ENCODE assay signal across 8 cellular contexts in the genomic region with DNA sequence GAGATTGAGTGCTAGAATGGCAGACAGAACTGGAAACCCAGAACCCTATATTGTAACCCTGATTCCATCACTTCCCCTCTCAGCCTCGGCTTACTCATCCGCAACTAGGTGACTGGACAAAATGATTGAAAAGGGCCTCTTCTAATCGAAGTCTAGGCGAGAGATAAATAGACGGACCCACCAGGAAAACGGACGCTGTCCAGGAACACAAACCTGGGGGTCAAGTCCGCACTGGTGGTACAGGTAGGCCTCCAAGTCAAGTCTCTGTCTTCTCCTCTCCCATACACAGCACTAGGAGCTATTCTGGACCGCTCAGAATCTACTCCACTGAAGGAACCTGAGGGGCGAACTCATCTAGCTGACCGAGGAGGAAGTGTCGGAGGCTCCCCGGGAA. TPM values are rescaled to one million over a fixed set of nuclear protein-coding genes. Genes with fewer than 3 reads are reported as not detected.
DNase-seq lines count a peak whose midpoint lies in the region; ATAC-seq and TF ChIP-seq lines count a peak whose summit lies in the region.

No MANE protein-coding gene starts in this region.

- no peak for TF ChIP-seq CTCF in natural killer cell (IDR thresholded peaks at IDR 0.05)

- H3K36me3 Mint-ChIP-seq in natural killer cell, result peaks cover 7% of the 10 kb centered on the region

- no peaks in the 10 kb centered on the region for H3K9me3 ChIP-seq in duodenal mucosa (ENCODE audit: control insufficient read depth in 1 of 2, low read length in 2 of 2)

- H3K9ac ChIP-seq in duodenal mucosa (ENCODE audit: low read depth in 1 of 2, low read length in 2 of 2), result peak overlapping the region; percentile 67 to 99

- DNase-seq in stimulated activated CD4-positive, alpha-beta T cell treated with anti-CD3 and anti-CD28 coated beads, Interleukin-12 subunit alpha, Interleukin-12 subunit beta, amount 100 ng/mL, for 24 hours (ENCODE audit: low read depth in 2 of 2), result peak; percentile 8 to 10
- no peak for DNase-seq in stimulated activated CD4-positive, alpha-beta T cell treated with anti-CD3 and anti-CD28 coated beads, Interleukin-12 subunit alpha, Interleukin-12 subunit beta, amount 100 ng/mL, for 4 hours
- DNase-seq in RPMI7951 (ENCODE audit: low read depth) (peak; percentile 7), natural killer cell (no peak), DMS79 (lab: John Stamatoyannopoulos, UW) (no peak), retina (no peak)

- intact Hi-C loops in natural killer cell (cut with micrococcal nuclease), result loop anchor here (1.0 to 5.0 kb wide), 6 partner anchors 20 to 386 kb away; a partner anchor contains a TSS

- peaks cover 11 to 25% of the 10 kb centered on the region in 2 donors for H3K36me3 ChIP-seq in duodenal mucosa (ENCODE audit: control insufficient read depth in 1 of 2, insufficient read depth in 2 of 2, low read length in 2 of 2)

- peak overlapping the region; percentile 88 for H3K27ac ChIP-seq in duodenal mucosa (ENCODE audit: low read depth, low read length)

- no peaks in the 10 kb centered on the region for H3K27me3 ChIP-seq in duodenal mucosa (ENCODE audit: control insufficient read depth in 1 of 2, insufficient read depth in 2 of 2, low read length in 2 of 2)

- H3K9me3 Mint-ChIP-seq in natural killer cell, result no peaks in the 10 kb centered on the region

- peak overlapping the region; percentile 83 to 100 for H3K4me3 ChIP-seq in duodenal mucosa (ENCODE audit: low read depth in 1 of 2, low read length in 2 of 2)

- H3K4me3 Mint-ChIP-seq in natural killer cell, result peak overlapping the region; percentile 97

- peaks cover 13 to 14% of the 10 kb centered on the region in 2 donors for H3K4me1 ChIP-seq in duodenal mucosa (ENCODE audit: control insufficient read depth in 1 of 2, insufficient read depth in 2 of 2, low read length in 2 of 2)

- no peaks in the 10 kb centered on the region for H3K27me3 Mint-ChIP-seq in natural killer cell (ENCODE audit: low read depth in 2 of 2)

- ATAC-seq in HG02943 (IDR thresholded peaks at IDR 0.05; ENCODE audit: low read depth, unreplicated experiment) (peak; percentile 41), natural killer cell (peak; percentile 15 to 31 (median 19))

- H3K4me1 Mint-ChIP-seq in natural killer cell, result peaks cover 26 to 28% of the 10 kb centered on the region in 2 donors

- peak overlapping the region; percentile 95 to 97 for H3K27ac Mint-ChIP-seq in natural killer cell

RNA-seq across cellular contexts. Expression of a gene that starts 0.5 kb away (rescaled TPM):
- total RNA-seq in RPMI7951 (2014; rRNA removed; shearing (Covaris generic)), result 264 and 296 TPM in 2 replicates
- total RNA-seq in natural killer cell, result 100 to 1,000 TPM; 143 to 176 (median 155) TPM

RNA-seq across cellular contexts. Expression of a gene that starts 20.1 kb away (rescaled TPM):
- total RNA-seq in RPMI7951 (2014; rRNA removed; shearing (Covaris generic)), result 205 and 241 TPM in 2 replicates
- total RNA-seq in natural killer cell, result 10 to 100 TPM; 77.1 to 83.8 (median 80.4) TPM

Comparison
In these comparisons a context has a peak if more than half of its experiments do, and no peak if none do; other contexts are left out.
1. DNase-seq: peak in stimulated activated CD4-positive, alpha-beta T cell treated with anti-CD3 and anti-CD28 coated beads, Interleukin-12 subunit alpha, Interleukin-12 subunit beta, amount 100 ng/mL, for 24 hours (2 of 2) and RPMI7951 (single experiment); none in stimulated activated CD4-positive, alpha-beta T cell treated with anti-CD3 and anti-CD28 coated beads, Interleukin-12 subunit alpha, Interleukin-12 subunit beta, amount 100 ng/mL, for 4 hours (single experiment), natural killer cell (single experiment), DMS79 (single experiment) and retina (single experiment).